14 cellular contexts compared by ENCODE assay signal in genomic region chr1:79638382-79638781, GRCh38.
DNase-seq lines count a peak whose midpoint lies in the region; ATAC-seq lines count a peak whose summit lies in the region.
"Had no signal": no experiment of that assay in that cellular context is flagged by ENCODE, and none has a peak within 500 bp of the region (broad histone marks: within the 10 kb centered on the region; RNA-seq: fewer than 3 reads in every experiment).

No MANE protein-coding gene starts in this region.

- H2BK120ac ChIP-seq in mesendoderm (ENCODE audit: low read depth, low read length), result no peak overlapping the region

- no peak overlapping the region for H3K23ac ChIP-seq in mesendoderm (ENCODE audit: low read length)

- H3K27ac Mint-ChIP-seq in natural killer cell treated with Interleukin-12 subunit alpha and Interleukin-12 subunit beta and Interleukin-15 and Interleukin-18, amount 100 ng/mL, for 72 hours, result no peak overlapping the region
- H3K27ac Mint-ChIP-seq: activated T-cell treated with anti-CD3 and anti-CD28 coated beads, Interleukin-2, amount 50 U/mL, for 72 hours; brain had no signal

- H2BK5ac ChIP-seq in mesendoderm (ENCODE audit: low read length), result peak overlapping the region; percentile 48

- H2AK5ac ChIP-seq in mesendoderm (ENCODE audit: low read length), result no peak overlapping the region

- H3K27ac ChIP-seq in mesendoderm (ENCODE audit: low read depth, low read length) (no peak overlapping the region), SJCRH30 (no peak overlapping the region)
- H3K27ac ChIP-seq: pancreas had no signal

- no peak overlapping the region for H3K4ac ChIP-seq in mesendoderm (ENCODE audit: low read depth, low read length)

- H3K9me3 Mint-ChIP-seq in natural killer cell treated with Interleukin-12 subunit alpha and Interleukin-12 subunit beta and Interleukin-15 and Interleukin-18, amount 100 ng/mL, for 72 hours, result peaks cover 25% of the 10 kb centered on the region

- WGBS in mesendoderm (ENCODE audit: extremely low coverage, insufficient coverage, low lambda C conversion rate), result no CpG with 5 or more reads among the region's 2 CpGs

- peak overlapping the region; percentile 51 for H3K18ac ChIP-seq in mesendoderm (ENCODE audit: low read length)

- no peak overlapping the region for H3K9ac ChIP-seq in mesendoderm (ENCODE audit: low read length)

- peaks cover 23% of the 10 kb centered on the region for H3K36me3 Mint-ChIP-seq in natural killer cell treated with Interleukin-12 subunit alpha and Interleukin-12 subunit beta and Interleukin-15 and Interleukin-18, amount 100 ng/mL, for 72 hours
- H3K36me3 Mint-ChIP-seq: brain had no signal

- H3K27me3 ChIP-seq in mesendoderm (ENCODE audit: insufficient read depth, low read length, poor library complexity) (no peaks in the 10 kb centered on the region), SJCRH30 (no peaks in the 10 kb centered on the region)
- H3K27me3 ChIP-seq: pancreas had no signal

- H3K27me3 Mint-ChIP-seq in natural killer cell treated with Interleukin-12 subunit alpha and Interleukin-12 subunit beta and Interleukin-15 and Interleukin-18, amount 100 ng/mL, for 72 hours, result no peaks in the 10 kb centered on the region
- H3K27me3 Mint-ChIP-seq: brain had no signal

- no peak overlapping the region for H3K4me2 ChIP-seq in mesendoderm (ENCODE audit: low read length)

- no peak overlapping the region for H2BK15ac ChIP-seq in mesendoderm (replicated peaks; ENCODE audit: low read depth)

- peak overlapping the region; percentile 12 for H3K56ac ChIP-seq in mesendoderm (ENCODE audit: low read length)

- H3K4me3 Mint-ChIP-seq in natural killer cell treated with Interleukin-12 subunit alpha and Interleukin-12 subunit beta and Interleukin-15 and Interleukin-18, amount 100 ng/mL, for 72 hours, result no peak overlapping the region
- H3K4me3 Mint-ChIP-seq: activated T-cell treated with anti-CD3 and anti-CD28 coated beads, Interleukin-2, amount 50 U/mL, for 72 hours; brain had no signal

- H4K8ac ChIP-seq in mesendoderm (ENCODE audit: low read depth, low read length), result no peak overlapping the region

- H3K79me2 ChIP-seq in mesendoderm (ENCODE audit: control insufficient read depth, insufficient read depth, low read length), result no peaks in the 10 kb centered on the region

- H3K9me3 ChIP-seq in SJCRH30 (replicated peaks), result no peaks in the 10 kb centered on the region
- H3K9me3 ChIP-seq: pancreas had no signal

- H4K5ac ChIP-seq in mesendoderm (ENCODE audit: low read length), result no peak overlapping the region

- H3K79me1 ChIP-seq in mesendoderm (ENCODE audit: low read length), result no peaks in the 10 kb centered on the region

- H3K36me3 ChIP-seq in mesendoderm (ENCODE audit: control insufficient read depth, insufficient read depth, low read length), result no peaks in the 10 kb centered on the region
- no peaks in the 10 kb centered on the region for H3K36me3 ChIP-seq in SJCRH30
- H3K36me3 ChIP-seq: pancreas had no signal

- DNase-seq in mesendoderm (peak; percentile 1), SJCRH30 (no peak), mucosa of gallbladder (ENCODE audit: low spot score) (no peak), SW480 (ENCODE audit: low spot score) (no peak)
- DNase-seq in natural killer cell treated with Interleukin-12 subunit alpha and Interleukin-12 subunit beta and Interleukin-15 and Interleukin-18, amount 100 ng/mL, for 72 hours (ENCODE audit: low spot score), result no peak
- DNase-seq: activated CD4-positive, CD25-positive, alpha-beta regulatory T cell; activated T-cell treated with anti-CD3 and anti-CD28 coated beads, Interleukin-2, amount 50 U/mL, for 72 hours; NCI-H510A; pancreas; SHP77 had no signal

- ATAC-seq in GM19025 (IDR thresholded peaks at IDR 0.05; ENCODE audit: low read depth, unreplicated experiment) (peak; percentile 95), GM21737 (IDR thresholded peaks at IDR 0.05; ENCODE audit: unreplicated experiment) (peak; percentile 92), HG03108 (IDR thresholded peaks at IDR 0.05; ENCODE audit: unreplicated experiment) (peak; percentile 66)
- ATAC-seq in natural killer cell treated with Interleukin-12 subunit alpha and Interleukin-12 subunit beta and Interleukin-15 and Interleukin-18, amount 100 ng/mL, for 72 hours, result no peak
- ATAC-seq: activated T-cell treated with anti-CD3 and anti-CD28 coated beads, Interleukin-2, amount 50 U/mL, for 72 hours; pancreas had no signal

- H3K4me1 Mint-ChIP-seq in natural killer cell treated with Interleukin-12 subunit alpha and Interleukin-12 subunit beta and Interleukin-15 and Interleukin-18, amount 100 ng/mL, for 72 hours (ENCODE audit: low read depth in 2 of 2), result no peaks in the 10 kb centered on the region

- H3K4me3 ChIP-seq in mesendoderm (ENCODE audit: low read length) (no peak overlapping the region), SJCRH30 (no peak overlapping the region)
- H3K4me3 ChIP-seq: pancreas had no signal

- H3K4me1 ChIP-seq in mesendoderm (ENCODE audit: control insufficient read depth, low read depth, low read length), result no peaks in the 10 kb centered on the region
- no peaks in the 10 kb centered on the region for H3K4me1 ChIP-seq in SJCRH30
- H3K4me1 ChIP-seq: pancreas had no signal

Comparison
In these comparisons a context has a peak if more than half of its experiments do, and no peak if none do; other contexts are left out.
1. ATAC-seq: peak in GM19025 (single experiment), GM21737 (single experiment) and HG03108 (single experiment); none in natural killer cell treated with Interleukin-12 subunit alpha and Interleukin-12 subunit beta and Interleukin-15 and Interleukin-18, amount 100 ng/mL, for 72 hours (0 of 2).